19 cellular contexts compared by ENCODE assay signal in genomic region chr20:61950631-61951010, GRCh38.
DNase-seq lines count a peak whose midpoint lies in the region; ATAC-seq and TF ChIP-seq lines count a peak whose summit lies in the region.
"Had no signal": no experiment of that assay in that cellular context is flagged by ENCODE, and none has a peak within 500 bp of the region (broad histone marks: within the 10 kb centered on the region; RNA-seq: fewer than 3 reads in every experiment).

No MANE protein-coding gene starts in this region.

- H3K27me3 ChIP-seq in right atrium auricular region (no peaks in the 10 kb centered on the region), Panc1 (ENCODE audit: control insufficient read depth, insufficient read depth, low read length) (no peaks in the 10 kb centered on the region), spleen (replicated peaks in 1 of 7) (peaks cover 0 to 43% (median 9%) of the 10 kb centered on the region in 7 donors), A673 (replicated peaks; ENCODE audit: insufficient read depth, low read depth, low read length, poor library complexity) (peaks cover 9% of the 10 kb centered on the region)
- H3K27me3 ChIP-seq: Peyer's patch had no signal

- intact Hi-C loops in cardiac septum (cut with DNase I) (no loop called here), Panc1 (cut with micrococcal nuclease; ENCODE audit: unreplicated experiment) (no loop called here), spleen (cut with DNase I; ENCODE audit: low total_unique reads) (no loop called here), A673 (cut with micrococcal nuclease; ENCODE audit: unreplicated experiment) (no loop called here)

- TF ChIP-seq CTCF in right atrium auricular region (IDR thresholded peaks at IDR 0.05) = no peak
- no peak for TF ChIP-seq CTCF in Panc1 (IDR thresholded peaks at IDR 0.05)
- no peak for TF ChIP-seq CTCF in spleen (IDR thresholded peaks at IDR 0.05 in 8 of 11, conservative IDR thresholded peaks at IDR 0.05 in 3 of 11)
- no peak for TF ChIP-seq CTCF in A673 (conservative IDR thresholded peaks at IDR 0.05; ENCODE audit: low read depth, low read length)

- 41 to 51% (median 44%) methylated on average over 3 to 7 of the region's 7 CpGs for WGBS in spleen, 5 donors

- POLR2A ChIA-PET in Panc1 (lab: Charles Lee) = no interaction called here
- POLR2A ChIA-PET in A673 (lab: Charles Lee; ENCODE audit: low non-redundant PET) = no interaction called here

- H3K27ac ChIP-seq in right atrium auricular region (no peak overlapping the region), Panc1 (ENCODE audit: low read length) (no peak overlapping the region), spleen (no peak overlapping the region), A673 (ENCODE audit: low read depth, low read length, poor library complexity, severe bottlenecking) (no peak overlapping the region)
- H3K27ac ChIP-seq: Peyer's patch had no signal

- H3K4me1 ChIP-seq in right atrium auricular region (no peaks in the 10 kb centered on the region), Panc1 (ENCODE audit: control insufficient read depth, insufficient read depth, low read length) (no peaks in the 10 kb centered on the region), spleen (no peaks in the 10 kb centered on the region), A673 (ENCODE audit: insufficient read depth, low read length, poor library complexity, severe bottlenecking) (no peaks in the 10 kb centered on the region)
- H3K4me1 ChIP-seq: Peyer's patch had no signal

- TF ChIP-seq POLR2A in spleen (IDR thresholded peaks at IDR 0.05) = no peak

- peak; percentile 54; the same call in 1 of the 2 replicates for ATAC-seq in Panc1
- peak; percentile 19 for ATAC-seq in left lobe of liver
- ATAC-seq in HG02840 (IDR thresholded peaks at IDR 0.05; ENCODE audit: low FRiP score, unreplicated experiment) = no peak

- H3K36me3 ChIP-seq in right atrium auricular region = no peaks in the 10 kb centered on the region
- no peaks in the 10 kb centered on the region for H3K36me3 ChIP-seq in Panc1 (ENCODE audit: control insufficient read depth, insufficient read depth, low read length)
- H3K36me3 ChIP-seq in spleen = no peaks in the 10 kb centered on the region
- no peaks in the 10 kb centered on the region for H3K36me3 ChIP-seq in A673 (ENCODE audit: insufficient read depth, low read length, poor library complexity, severe bottlenecking)
- H3K36me3 ChIP-seq: Peyer's patch had no signal

- H3K9me3 ChIP-seq in right atrium auricular region (no peaks in the 10 kb centered on the region), Panc1 (ENCODE audit: control insufficient read depth, insufficient read depth, low read depth, low read length) (no peaks in the 10 kb centered on the region), spleen (no peaks in the 10 kb centered on the region), A673 (ENCODE audit: low read depth, low read length, poor library complexity, severe bottlenecking) (no peaks in the 10 kb centered on the region)
- H3K9me3 ChIP-seq: Peyer's patch had no signal

- in situ Hi-C loops in Panc1 (cut with HindIII; ENCODE audit: low pct_unique_long_range_greater_than_20kb, low sequenced_read_pairs) = no loop called here

- BruUV-seq in Panc1 (replicated peaks; lab: Mats Ljungman, UMichigan) (no TSS peak), A673 (replicated peaks; lab: Mats Ljungman, UMichigan) (no TSS peak)

- no peak overlapping the region for H3K4me3 ChIP-seq in right atrium auricular region
- no peak overlapping the region for H3K4me3 ChIP-seq in Panc1 (ENCODE audit: low read depth in 2 of 2, low read length in 2 of 2)
- no peak overlapping the region for H3K4me3 ChIP-seq in spleen
- no peak overlapping the region for H3K4me3 ChIP-seq in A673 (ENCODE audit: low read depth, low read length, poor library complexity, severe bottlenecking)
- H3K4me3 ChIP-seq: Peyer's patch had no signal

- CTCF ChIA-PET in Panc1 (lab: Charles Lee) = no interaction called here
- CTCF ChIA-PET in A673 (lab: Charles Lee) = no interaction called here

- DNase-seq in cardiac septum (ENCODE audit: low spot score) = peak; percentile 49
- DNase-seq in right atrium auricular region (ENCODE audit: low spot score) = no peak
- no peak for DNase-seq in Panc1 (ENCODE audit: low read depth, low spot score)
- DNase-seq in left lobe of liver (ENCODE audit: low spot score) = peak; percentile 30
- DNase-seq in spleen = peak; percentile 36
- DNase-seq in hypothalamus (lab: John Stamatoyannopoulos, UW) = no peak
- DNase-seq in A673 (ENCODE audit: low spot score) = no peak
- DNase-seq: DMS53, GF-D8, H9, HFFc6, KG1, NCI-H1105, NCI-H146, NCI-H2029, NCI-H2227 treated with DMSO at 0.1 percent for 48 hours, NCI-H510A had no signal

Comparison
In these comparisons a context has a peak if more than half of its experiments do, and no peak if none do; other contexts are left out.
1. DNase-seq: peak in cardiac septum (single experiment), left lobe of liver (single experiment) and spleen (single experiment); none in right atrium auricular region (single experiment), Panc1 (single experiment), hypothalamus (0 of 51) and A673 (single experiment).